ENCODE assay signal across 8 cellular contexts in genomic region chr2:54557211-54557600, GRCh38.
DNase-seq lines count a peak whose midpoint lies in the region; ATAC-seq and TF ChIP-seq lines count a peak whose summit lies in the region.

No MANE protein-coding gene starts in this region.

- CTCF ChIA-PET in A673 (lab: Charles Lee), result no interaction called here

- H3K9me3 Mint-ChIP-seq in IgD-negative memory B cell, result no peaks in the 10 kb centered on the region

- peak overlapping the region; percentile 69 for H3K4me3 ChIP-seq in A673 (ENCODE audit: low read depth, low read length, poor library complexity, severe bottlenecking)
- H3K4me3 ChIP-seq in choroid plexus epithelial cell (ENCODE audit: low read depth, low read length), result peak overlapping the region; percentile 70
- H3K4me3 ChIP-seq in muscle layer of duodenum (ENCODE audit: low read depth in 1 of 2, low read length in 2 of 2), result peak overlapping the region; percentile 66 to 70

- H3K9me3 ChIP-seq in A673 (ENCODE audit: low read depth, low read length, poor library complexity, severe bottlenecking) (no peaks in the 10 kb centered on the region), muscle layer of duodenum (ENCODE audit: control insufficient read depth in 1 of 2, low read length in 2 of 2) (no peaks in the 10 kb centered on the region)

- no peak for TF ChIP-seq CTCF in A673 (conservative IDR thresholded peaks at IDR 0.05; ENCODE audit: low read depth, low read length)
- TF ChIP-seq CTCF in choroid plexus epithelial cell (conservative IDR thresholded peaks at IDR 0.05; ENCODE audit: low read depth, low read length), result no peak

- peak overlapping the region; percentile 97 to 99 (median 98) for H3K4me3 Mint-ChIP-seq in IgD-negative memory B cell

- H3K27me3 ChIP-seq in A673 (replicated peaks; ENCODE audit: insufficient read depth, low read depth, low read length, poor library complexity) (no peaks in the 10 kb centered on the region), muscle layer of duodenum (ENCODE audit: low read depth, low read length) (no peaks in the 10 kb centered on the region)

- DNase-seq in A673 (ENCODE audit: low spot score), result no peak
- DNase-seq in choroid plexus epithelial cell (ENCODE audit: low read depth), result no peak
- no peak for DNase-seq in HT-29 (ENCODE audit: low spot score)
- no peak for DNase-seq in stimulated activated CD4-positive, alpha-beta T cell treated with anti-CD3 and anti-CD28 coated beads, Interleukin-1b, Interleukin-23, amount 100 ng/mL, for 48 hours

- POLR2A ChIA-PET in A673 (lab: Charles Lee; ENCODE audit: low non-redundant PET), result no interaction called here

- H3K36me3 ChIP-seq in A673 (ENCODE audit: insufficient read depth, low read length, poor library complexity, severe bottlenecking) (no peaks in the 10 kb centered on the region), muscle layer of duodenum (ENCODE audit: control insufficient read depth in 1 of 2, insufficient read depth in 2 of 2, low read length in 2 of 2) (peaks cover 0 to 5% of the 10 kb centered on the region in 2 donors)

- no TSS peak for BruUV-seq in A673 (replicated peaks; lab: Mats Ljungman, UMichigan)

- no peak overlapping the region for H3K27ac ChIP-seq in A673 (ENCODE audit: low read depth, low read length, poor library complexity, severe bottlenecking)
- H3K27ac ChIP-seq in muscle layer of duodenum (ENCODE audit: low read length), result peak overlapping the region; percentile 96

- H3K4me1 ChIP-seq in A673 (ENCODE audit: insufficient read depth, low read length, poor library complexity, severe bottlenecking) (peaks cover 17% of the 10 kb centered on the region), muscle layer of duodenum (ENCODE audit: control insufficient read depth in 1 of 2, insufficient read depth in 2 of 2, low read length in 2 of 2) (peaks cover 40 to 49% of the 10 kb centered on the region in 2 donors)

- intact Hi-C loops in A673 (cut with micrococcal nuclease; ENCODE audit: unreplicated experiment), result loop anchor here (5.0 kb wide), 1 partner anchor 80 kb away; no protein-coding TSS in a partner anchor

- no peaks in the 10 kb centered on the region for H3K27me3 Mint-ChIP-seq in IgD-negative memory B cell

- ATAC-seq in GM19395 (IDR thresholded peaks at IDR 0.05; ENCODE audit: unreplicated experiment), result no peak
- ATAC-seq in GM18873 (IDR thresholded peaks at IDR 0.05; ENCODE audit: low FRiP score, unreplicated experiment), result no peak

- H3K27ac Mint-ChIP-seq in IgD-negative memory B cell, result peak overlapping the region; percentile 71 to 95 (median 94)

- H3K4me1 Mint-ChIP-seq in IgD-negative memory B cell, result peaks cover 15 to 35% (median 32%) of the 10 kb centered on the region in 3 donors

- no peaks in the 10 kb centered on the region for H3K36me3 Mint-ChIP-seq in IgD-negative memory B cell
